ENCODE assay signal across 19 cellular contexts in the genomic region with DNA sequence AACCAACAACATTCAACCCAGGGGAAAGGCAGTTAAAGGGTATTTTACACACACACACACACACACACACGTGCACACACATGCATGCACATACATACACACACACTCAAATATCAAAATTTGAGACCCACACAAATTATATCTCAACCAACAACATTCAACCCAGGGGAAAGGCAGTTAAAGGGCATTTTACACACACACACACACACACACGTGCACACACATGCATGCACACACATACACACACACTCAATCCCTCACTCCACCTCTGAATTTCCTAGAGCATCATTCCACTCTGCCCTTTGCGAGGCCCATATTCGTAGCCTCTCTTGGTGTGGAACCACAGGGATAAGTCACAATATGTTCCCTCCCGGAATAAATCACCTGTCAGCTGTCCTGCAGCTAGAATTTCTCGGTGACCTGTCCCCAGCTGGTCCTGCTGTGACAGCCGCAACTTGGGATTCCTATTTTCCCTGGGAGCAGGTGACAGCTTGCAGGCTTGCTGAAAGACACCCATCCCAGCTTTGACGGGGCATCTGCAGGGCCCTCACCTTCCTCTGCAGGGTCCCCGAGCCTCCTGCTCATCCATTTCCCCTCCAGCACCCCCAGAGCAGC.
DNase-seq lines count a peak whose midpoint lies in the region; ATAC-seq and TF ChIP-seq lines count a peak whose summit lies in the region.
"Had no signal": no experiment of that assay in that cellular context is flagged by ENCODE, and none has a peak within 500 bp of the region (broad histone marks: within the 10 kb centered on the region; RNA-seq: fewer than 3 reads in every experiment).

No MANE protein-coding gene starts in this region.

- TF ChIP-seq POLR2A in adrenal gland (IDR thresholded peaks at IDR 0.05) = no peak

- no peaks in the 10 kb centered on the region for H3K36me3 ChIP-seq in HEK293 (ENCODE audit: control insufficient read depth in 2 of 2, insufficient read depth in 1 of 2, low read length in 2 of 2)
- no peaks in the 10 kb centered on the region for H3K36me3 ChIP-seq in adrenal gland (replicated peaks in 1 of 2)
- H3K36me3 ChIP-seq: SJCRH30 had no signal

- H3K36me3 Mint-ChIP-seq in neural crest cell (ENCODE audit: low read depth) = no peaks in the 10 kb centered on the region
- H3K36me3 Mint-ChIP-seq: CD4-positive, CD25-positive, alpha-beta regulatory T cell; T-cell had no signal

- no peak overlapping the region for H3K4me3 ChIP-seq in HEK293 (ENCODE audit: low read depth, low read length)
- H3K4me3 ChIP-seq in adrenal gland = no peak overlapping the region
- H3K4me3 ChIP-seq: GM12878, SJCRH30 had no signal

- H3K9me3 Mint-ChIP-seq in neural crest cell = peaks cover 6% of the 10 kb centered on the region

- H3K27me3 Mint-ChIP-seq in neural crest cell (ENCODE audit: low read depth) = no peaks in the 10 kb centered on the region

- H3K9me3 ChIP-seq in HEK293 (ENCODE audit: control insufficient read depth, insufficient read depth, low read depth, low read length) (no peaks in the 10 kb centered on the region), adrenal gland (replicated peaks in 1 of 3) (no peaks in the 10 kb centered on the region)
- H3K9me3 ChIP-seq: SJCRH30 had no signal

- ATAC-seq in GM21786 (IDR thresholded peaks at IDR 0.05; ENCODE audit: unreplicated experiment) = no peak
- ATAC-seq: GM12878, T-cell had no signal

- WGBS in adrenal gland, 4 donors = 72 to 90% (median 80%) methylated on average over 7 to 9 of the region's 9 CpGs

- H3K4me1 ChIP-seq in HEK293 (ENCODE audit: control insufficient read depth, insufficient read depth, low read length) = no peaks in the 10 kb centered on the region
- H3K4me1 ChIP-seq in adrenal gland (replicated peaks in 1 of 2) = peaks cover 0 to 6% of the 10 kb centered on the region in 2 donors
- H3K4me1 ChIP-seq: SJCRH30 had no signal

- H3K27me3 ChIP-seq in adrenal gland = no peaks in the 10 kb centered on the region

- H3K4me1 Mint-ChIP-seq in neural crest cell = peaks cover 10% of the 10 kb centered on the region
- H3K4me1 Mint-ChIP-seq: CD4-positive, CD25-positive, alpha-beta regulatory T cell; T-cell had no signal

- POLR2A ChIA-PET in HEK293 (lab: Yijun Ruan, JAX) = no interaction called here

- TF ChIP-seq CTCF in HEK293 (tag by site-specific recombination; IDR thresholded peaks at IDR 0.05) (no peak), neural crest cell (conservative IDR thresholded peaks at IDR 0.05) (no peak), adrenal gland (IDR thresholded peaks at IDR 0.05) (no peak)

- intact Hi-C loops in adrenal gland (cut with DNase I) = no loop called here

- CTCF ChIA-PET in HEK293 (lab: Yijun Ruan, JAX) = interaction anchor here (0.6 kb wide), 1 partner anchor 1221 kb away, joined by 3 read pairs; no protein-coding TSS in a partner anchor

- H3K27ac ChIP-seq in HEK293 (ENCODE audit: extremely low read depth, low read depth, low read length) = no peak overlapping the region
- no peak overlapping the region for H3K27ac ChIP-seq in adrenal gland
- H3K27ac ChIP-seq: KMS-11, SJCRH30 had no signal

- H3K4me3 Mint-ChIP-seq in neural crest cell = no peak overlapping the region
- H3K4me3 Mint-ChIP-seq: CD4-positive, CD25-positive, alpha-beta regulatory T cell; T-cell had no signal

- H3K27ac Mint-ChIP-seq in neural crest cell (ENCODE audit: unreplicated experiment) = peak overlapping the region; percentile 65
- H3K27ac Mint-ChIP-seq: T-cell had no signal

- DNase-seq in NCI-H2171 (lab: John Stamatoyannopoulos, UW) = peak; percentile 20
- peak; percentile 11 for DNase-seq in cerebellar cortex (ENCODE audit: low spot score)
- no peak for DNase-seq in neural crest cell (ENCODE audit: low read depth, low spot score)
- DNase-seq in activated CD4-positive, CD25-positive, alpha-beta regulatory T cell treated with anti-CD3 and anti-CD28 coated beads, Interleukin-2, amount 50 U/mL, for 72 hours = no peak
- DNase-seq in adrenal gland = no peak
- DNase-seq: CD4-positive, CD25-positive, alpha-beta regulatory T cell; DMS79; GOT3; NCI-H1105 treated with DMSO at 0.1 percent for 48 hours; NCI-H187 treated with DMSO at 0.1 percent for 48 hours; NCI-H510A; NCI-H82; OCI-M1; SJCRH30; T-cell had no signal

TF ChIP-seq in HEK293, 187 proteins besides CTCF, POLR2A, EP300 and RAD21:
- TF ChIP-seq ZNF112 (tag by site-specific recombination; IDR thresholded peaks at IDR 0.05) (no peak), ZXDB (tag by site-specific recombination; IDR thresholded peaks at IDR 0.05) (no peak), ZNF571 (tag by site-specific recombination; IDR thresholded peaks at IDR 0.05) (no peak)
- TF ChIP-seq, protein P1, sequence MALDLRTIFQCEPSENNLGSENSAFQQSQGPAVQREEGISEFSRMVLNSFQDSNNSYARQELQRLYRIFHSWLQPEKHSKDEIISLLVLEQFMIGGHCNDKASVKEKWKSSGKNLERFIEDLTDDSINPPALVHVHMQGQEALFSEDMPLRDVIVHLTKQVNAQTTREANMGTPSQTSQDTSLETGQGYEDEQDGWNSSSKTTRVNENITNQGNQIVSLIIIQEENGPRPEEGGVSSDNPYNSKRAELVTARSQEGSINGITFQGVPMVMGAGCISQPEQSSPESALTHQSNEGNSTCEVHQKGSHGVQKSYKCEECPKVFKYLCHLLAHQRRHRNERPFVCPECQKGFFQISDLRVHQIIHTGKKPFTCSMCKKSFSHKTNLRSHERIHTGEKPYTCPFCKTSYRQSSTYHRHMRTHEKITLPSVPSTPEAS (tag by site-specific recombination; IDR thresholded peaks at IDR 0.05) = peak; percentile 98
- TF ChIP-seq, protein P2, sequence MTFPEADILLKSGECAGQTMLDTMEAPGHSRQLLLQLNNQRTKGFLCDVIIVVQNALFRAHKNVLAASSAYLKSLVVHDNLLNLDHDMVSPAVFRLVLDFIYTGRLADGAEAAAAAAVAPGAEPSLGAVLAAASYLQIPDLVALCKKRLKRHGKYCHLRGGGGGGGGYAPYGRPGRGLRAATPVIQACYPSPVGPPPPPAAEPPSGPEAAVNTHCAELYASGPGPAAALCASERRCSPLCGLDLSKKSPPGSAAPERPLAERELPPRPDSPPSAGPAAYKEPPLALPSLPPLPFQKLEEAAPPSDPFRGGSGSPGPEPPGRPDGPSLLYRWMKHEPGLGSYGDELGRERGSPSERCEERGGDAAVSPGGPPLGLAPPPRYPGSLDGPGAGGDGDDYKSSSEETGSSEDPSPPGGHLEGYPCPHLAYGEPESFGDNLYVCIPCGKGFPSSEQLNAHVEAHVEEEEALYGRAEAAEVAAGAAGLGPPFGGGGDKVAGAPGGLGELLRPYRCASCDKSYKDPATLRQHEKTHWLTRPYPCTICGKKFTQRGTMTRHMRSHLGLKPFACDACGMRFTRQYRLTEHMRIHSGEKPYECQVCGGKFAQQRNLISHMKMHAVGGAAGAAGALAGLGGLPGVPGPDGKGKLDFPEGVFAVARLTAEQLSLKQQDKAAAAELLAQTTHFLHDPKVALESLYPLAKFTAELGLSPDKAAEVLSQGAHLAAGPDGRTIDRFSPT (tag by site-specific recombination; IDR thresholded peaks at IDR 0.05) = no peak

Comparison
In these comparisons a context has a peak if more than half of its experiments do, and no peak if none do; other contexts are left out.
1. DNase-seq: peak in NCI-H2171 (single experiment) and cerebellar cortex (single experiment); none in neural crest cell (single experiment), activated CD4-positive, CD25-positive, alpha-beta regulatory T cell treated with anti-CD3 and anti-CD28 coated beads, Interleukin-2, amount 50 U/mL, for 72 hours (single experiment) and adrenal gland (0 of 7).